Comparison of ENCODE assay signal across 13 cellular contexts in genomic region chr19:12749938-12750521, GRCh38. TPM values are rescaled to one million over a fixed set of nuclear protein-coding genes. Genes with fewer than 3 reads are reported as not detected.
DNase-seq lines count a peak whose midpoint lies in the region; ATAC-seq and TF ChIP-seq lines count a peak whose summit lies in the region.
"Had no signal": no experiment of that assay in that cellular context is flagged by ENCODE, and none has a peak within 500 bp of the region (broad histone marks: within the 10 kb centered on the region; RNA-seq: fewer than 3 reads in every experiment).

No MANE protein-coding gene starts in this region.

- H3K4me1 ChIP-seq in suprapubic skin (peaks cover 20% of the 10 kb centered on the region), endodermal cell (ENCODE audit: control insufficient read depth, insufficient read depth, low read length) (no peaks in the 10 kb centered on the region)

- ATAC-seq in activated CD8-positive, alpha-beta T cell treated with anti-CD3 and anti-CD28 coated beads, Interleukin-2, amount 10 ng/mL, durations not matched to agents 7 days and 5 days = peak; percentile 25
- ATAC-seq in activated CD8-positive, alpha-beta T cell treated with anti-CD3 and anti-CD28 coated beads for 36 hours = no peak

- no peak overlapping the region for H3K4me3 ChIP-seq in fibroblast of mammary gland (ENCODE audit: control insufficient read depth, low read depth, low read length)
- peak overlapping the region; percentile 28 for H3K4me3 ChIP-seq in suprapubic skin
- H3K4me3 ChIP-seq in endodermal cell (ENCODE audit: low read length) = no peak overlapping the region
- H3K4me3 ChIP-seq in coronary artery = no peak overlapping the region
- H3K4me3 ChIP-seq: dorsolateral prefrontal cortex, upper lobe of left lung had no signal

- no peak for TF ChIP-seq CTCF in activated CD8-positive, alpha-beta T cell treated with anti-CD3 and anti-CD28 coated beads for 36 hours (IDR thresholded peaks at IDR 0.05)
- TF ChIP-seq CTCF in RWPE1 (conservative IDR thresholded peaks at IDR 0.05; ENCODE audit: low read depth) = no peak
- no peak for TF ChIP-seq CTCF in fibroblast of mammary gland (conservative IDR thresholded peaks at IDR 0.05; ENCODE audit: control insufficient read depth, insufficient read depth, low read depth, low read length)
- TF ChIP-seq CTCF in suprapubic skin (IDR thresholded peaks at IDR 0.05) = no peak
- no peak for TF ChIP-seq CTCF in endodermal cell (conservative IDR thresholded peaks at IDR 0.05)
- no peak for TF ChIP-seq CTCF in coronary artery (IDR thresholded peaks at IDR 0.05)

- no peak overlapping the region for H3K4me3 Mint-ChIP-seq in activated CD8-positive, alpha-beta T cell treated with anti-CD3 and anti-CD28 coated beads, Interleukin-2, amount 10 ng/mL, durations not matched to agents 7 days and 5 days
- no peak overlapping the region for H3K4me3 Mint-ChIP-seq in activated CD8-positive, alpha-beta T cell treated with anti-CD3 and anti-CD28 coated beads for 36 hours
- H3K4me3 Mint-ChIP-seq in endodermal cell = no peak overlapping the region
- H3K4me3 Mint-ChIP-seq: CD4-positive, CD25-positive, alpha-beta regulatory T cell had no signal

- H3K9me3 ChIP-seq in suprapubic skin = no peaks in the 10 kb centered on the region
- peaks cover 16% of the 10 kb centered on the region for H3K9me3 ChIP-seq in endodermal cell (ENCODE audit: control insufficient read depth, low read length)

- CTCF ChIA-PET in activated CD8-positive, alpha-beta T cell treated with anti-CD3 and anti-CD28 coated beads, Interleukin-2, amount 10 ng/mL, durations not matched to agents 7 days and 5 days (lab: Charles Lee) = no interaction called here
- CTCF ChIA-PET in activated CD8-positive, alpha-beta T cell treated with anti-CD3 and anti-CD28 coated beads for 36 hours (lab: Charles Lee) = interaction anchor here (0.7 to 1.7 kb wide), 5 partner anchors 10 to 98 kb away, joined by 3 to 6 read pairs (median 5); no protein-coding TSS in a partner anchor
- CTCF ChIA-PET in RWPE1 (lab: Yijun Ruan, JAX) = interaction anchor here (1.1 to 1.3 kb wide), 2 partner anchors 11 to 98 kb away, joined by 4 to 10 read pairs; no protein-coding TSS in a partner anchor

- no peaks in the 10 kb centered on the region for H3K4me1 Mint-ChIP-seq in activated CD8-positive, alpha-beta T cell treated with anti-CD3 and anti-CD28 coated beads, Interleukin-2, amount 10 ng/mL, durations not matched to agents 7 days and 5 days (ENCODE audit: low read depth)
- H3K4me1 Mint-ChIP-seq in activated CD8-positive, alpha-beta T cell treated with anti-CD3 and anti-CD28 coated beads for 36 hours (ENCODE audit: low read depth) = no peaks in the 10 kb centered on the region
- H3K4me1 Mint-ChIP-seq in endodermal cell = peaks cover 7% of the 10 kb centered on the region

- H3K27me3 ChIP-seq in suprapubic skin (peaks cover 8% of the 10 kb centered on the region), endodermal cell (ENCODE audit: control insufficient read depth, insufficient read depth, low read length, poor library complexity, severe bottlenecking) (peaks cover 43% of the 10 kb centered on the region)
- H3K27me3 ChIP-seq: upper lobe of left lung had no signal

- peaks cover 34% of the 10 kb centered on the region for H3K36me3 ChIP-seq in suprapubic skin
- H3K36me3 ChIP-seq in endodermal cell (ENCODE audit: control insufficient read depth, insufficient read depth, low read length) = peaks cover 32% of the 10 kb centered on the region

- no peak for TF ChIP-seq EP300 in suprapubic skin (IDR thresholded peaks at IDR 0.05)

- intact Hi-C loops in activated CD8-positive, alpha-beta T cell treated with anti-CD3 and anti-CD28 coated beads for 36 hours (cut with micrococcal nuclease) = no loop called here
- intact Hi-C loops in cardiac septum (cut with DNase I) = no loop called here

- POLR2A ChIA-PET in activated CD8-positive, alpha-beta T cell treated with anti-CD3 and anti-CD28 coated beads, Interleukin-2, amount 10 ng/mL, durations not matched to agents 7 days and 5 days (lab: Charles Lee) = interaction anchor here (0.7 kb wide), 1 partner anchor 11 kb away, joined by 4 read pairs; no protein-coding TSS in a partner anchor
- POLR2A ChIA-PET in activated CD8-positive, alpha-beta T cell treated with anti-CD3 and anti-CD28 coated beads for 36 hours (lab: Charles Lee) = interaction anchor here (0.8 to 1.3 kb wide), 3 partner anchors 12 to 33 kb away, joined by 3 to 5 read pairs (median 4); partner anchors contain the start of gene GET3
- POLR2A ChIA-PET in RWPE1 (lab: Yijun Ruan, JAX; ENCODE audit: low non-redundant PET) = no interaction called here

- no peak overlapping the region for H3K9ac ChIP-seq in endodermal cell (ENCODE audit: extremely low read depth, low read length, poor library complexity, severe bottlenecking)

- no peak for DNase-seq in activated CD8-positive, alpha-beta T cell treated with anti-CD3 and anti-CD28 coated beads, Interleukin-2, amount 10 ng/mL, durations not matched to agents 7 days and 5 days
- no peak for DNase-seq in activated CD8-positive, alpha-beta T cell treated with anti-CD3 and anti-CD28 coated beads for 36 hours
- DNase-seq in RWPE1 (ENCODE audit: low spot score) (no peak), fibroblast of mammary gland (ENCODE audit: low read depth) (peak; percentile 30), suprapubic skin (ENCODE audit: low spot score in 2 of 2) (no peak), endodermal cell (no peak), cardiac septum (ENCODE audit: low spot score) (no peak), coronary artery (ENCODE audit: low spot score) (no peak)
- DNase-seq: CD4-positive, CD25-positive, alpha-beta regulatory T cell; dorsolateral prefrontal cortex had no signal

- H3K27me3 Mint-ChIP-seq in activated CD8-positive, alpha-beta T cell treated with anti-CD3 and anti-CD28 coated beads, Interleukin-2, amount 10 ng/mL, durations not matched to agents 7 days and 5 days (ENCODE audit: low read depth) = peaks cover 12% of the 10 kb centered on the region
- H3K27me3 Mint-ChIP-seq in activated CD8-positive, alpha-beta T cell treated with anti-CD3 and anti-CD28 coated beads for 36 hours = peaks cover 24% of the 10 kb centered on the region
- H3K27me3 Mint-ChIP-seq in endodermal cell (ENCODE audit: insufficient read depth) = peaks cover 52% of the 10 kb centered on the region

- H3K36me3 Mint-ChIP-seq in activated CD8-positive, alpha-beta T cell treated with anti-CD3 and anti-CD28 coated beads, Interleukin-2, amount 10 ng/mL, durations not matched to agents 7 days and 5 days (ENCODE audit: low read depth) = peaks cover 30% of the 10 kb centered on the region
- peaks cover 26% of the 10 kb centered on the region for H3K36me3 Mint-ChIP-seq in activated CD8-positive, alpha-beta T cell treated with anti-CD3 and anti-CD28 coated beads for 36 hours (ENCODE audit: low read depth)
- H3K36me3 Mint-ChIP-seq in endodermal cell (ENCODE audit: low read depth) = peaks cover 34% of the 10 kb centered on the region

- no peak for TF ChIP-seq POLR2A in suprapubic skin (IDR thresholded peaks at IDR 0.05)

- H3K27ac ChIP-seq in RWPE1 (peak overlapping the region; percentile 85), suprapubic skin (peak overlapping the region; percentile 85), endodermal cell (ENCODE audit: low read depth, low read length) (no peak overlapping the region), coronary artery (no peak overlapping the region)
- H3K27ac ChIP-seq: dorsolateral prefrontal cortex, upper lobe of left lung had no signal

- 20% methylated on average over 18 of the region's 24 CpGs for WGBS in suprapubic skin
- WGBS in endodermal cell (ENCODE audit: insufficient coverage in 1 of 2, insufficient read length in 1 of 2), 2 experiments = 62 to 78% methylated on average over 7 to 24 of the region's 24 CpGs

- peaks cover 7% of the 10 kb centered on the region for H3K9me3 Mint-ChIP-seq in activated CD8-positive, alpha-beta T cell treated with anti-CD3 and anti-CD28 coated beads, Interleukin-2, amount 10 ng/mL, durations not matched to agents 7 days and 5 days (ENCODE audit: insufficient read depth)
- peaks cover 8% of the 10 kb centered on the region for H3K9me3 Mint-ChIP-seq in activated CD8-positive, alpha-beta T cell treated with anti-CD3 and anti-CD28 coated beads for 36 hours
- H3K9me3 Mint-ChIP-seq in endodermal cell = peaks cover 15% of the 10 kb centered on the region

- H3K27ac Mint-ChIP-seq in activated CD8-positive, alpha-beta T cell treated with anti-CD3 and anti-CD28 coated beads, Interleukin-2, amount 10 ng/mL, durations not matched to agents 7 days and 5 days = no peak overlapping the region
- no peak overlapping the region for H3K27ac Mint-ChIP-seq in activated CD8-positive, alpha-beta T cell treated with anti-CD3 and anti-CD28 coated beads for 36 hours
- no peak overlapping the region for H3K27ac Mint-ChIP-seq in endodermal cell
- H3K27ac Mint-ChIP-seq: activated T-helper 2 cell treated with anti-CD3 and anti-CD28 coated beads, Interferon-gamma antibody, Interleukin-2, Interleukin-4, amounts not matched to agents 10 μg/mL and 5 μg/mL and 100 μg/mL, durations not matched to agents 14 hours and 24 hours and 36 hours had no signal

RNA-seq across cellular contexts. Expression of gene BEST2, which starts 1.6 kb away (rescaled TPM):
- total RNA-seq in activated CD8-positive, alpha-beta T cell treated with anti-CD3 and anti-CD28 coated beads, Interleukin-2, amount 10 ng/mL, durations not matched to agents 7 days and 5 days = not detected
- total RNA-seq in activated CD8-positive, alpha-beta T cell treated with anti-CD3 and anti-CD28 coated beads for 36 hours = not detected
- total RNA-seq in suprapubic skin (10 to 100 TPM; 18.2 to 62.0 (median 46.8) TPM), endodermal cell (1 to 10 TPM in 1 of 2 donors, under 1 TPM in 1; 0.95 to 1.2 TPM), cardiac septum (not detected)
- 0.36 TPM for polyA plus RNA-seq in endodermal cell (2013, experiment 1 of 2)
- 0.33 TPM for polyA plus RNA-seq in endodermal cell (2013, experiment 2 of 2)
- total RNA-seq: activated T-helper 2 cell treated with anti-CD3 and anti-CD28 coated beads, Interferon-gamma antibody, Interleukin-2, Interleukin-4, amounts not matched to agents 10 μg/mL and 5 μg/mL and 100 μg/mL, durations not matched to agents 14 hours and 24 hours and 36 hours; CD4-positive, CD25-positive, alpha-beta regulatory T cell; omental fat pad had no signal
- polyA plus RNA-seq: CD4-positive, CD25-positive, alpha-beta regulatory T cell had no signal

RNA-seq across cellular contexts. Expression of gene GET3, which starts 12.7 kb away (rescaled TPM):
- 10 to 100 TPM; 66.8 to 71.5 TPM for total RNA-seq in activated CD8-positive, alpha-beta T cell treated with anti-CD3 and anti-CD28 coated beads, Interleukin-2, amount 10 ng/mL, durations not matched to agents 7 days and 5 days
- total RNA-seq in activated CD8-positive, alpha-beta T cell treated with anti-CD3 and anti-CD28 coated beads for 36 hours = 10 to 100 TPM; 50.7 to 52.2 TPM
- 10 to 100 TPM; 26.2 to 63.6 (median 56.9) TPM for total RNA-seq in suprapubic skin
- total RNA-seq in endodermal cell = 100 to 1,000 TPM in 1 of 2 donors, 10 to 100 TPM in 1; 97.8 to 102 TPM
- 74.9 TPM for polyA plus RNA-seq in endodermal cell (2013, experiment 1 of 2)
- 77.4 TPM for polyA plus RNA-seq in endodermal cell (2013, experiment 2 of 2)
- 58.4 TPM for total RNA-seq in cardiac septum

RNA-seq across cellular contexts. Expression of gene TRIR, which starts 15.5 kb away (rescaled TPM):
- total RNA-seq in activated CD8-positive, alpha-beta T cell treated with anti-CD3 and anti-CD28 coated beads, Interleukin-2, amount 10 ng/mL, durations not matched to agents 7 days and 5 days = 100 to 1,000 TPM; 206 to 228 TPM
- total RNA-seq in activated CD8-positive, alpha-beta T cell treated with anti-CD3 and anti-CD28 coated beads for 36 hours = 100 to 1,000 TPM; 154 to 169 TPM
- 100 to 1,000 TPM; 164 to 228 (median 210) TPM for total RNA-seq in suprapubic skin
- 100 to 1,000 TPM; 103 to 125 TPM for total RNA-seq in endodermal cell
- polyA plus RNA-seq in endodermal cell (2013, experiment 1 of 2) = 154 TPM
- 154 TPM for polyA plus RNA-seq in endodermal cell (2013, experiment 2 of 2)
- total RNA-seq in cardiac septum = 111 TPM

RNA-seq across cellular contexts. Expression of gene HOOK2, which starts 25.3 kb away (rescaled TPM):
- total RNA-seq in activated CD8-positive, alpha-beta T cell treated with anti-CD3 and anti-CD28 coated beads, Interleukin-2, amount 10 ng/mL, durations not matched to agents 7 days and 5 days = 10 to 100 TPM; 14.4 to 16.9 TPM
- total RNA-seq in activated CD8-positive, alpha-beta T cell treated with anti-CD3 and anti-CD28 coated beads for 36 hours = 10 to 100 TPM; 17.3 to 18.4 TPM
- total RNA-seq in suprapubic skin = 100 to 1,000 TPM in 2 of 4 donors, 10 to 100 TPM in 2; 55.1 to 227 (median 83.6) TPM
- 100 to 1,000 TPM in 1 of 2 donors, 10 to 100 TPM in 1; 82.1 to 103 TPM for total RNA-seq in endodermal cell
- polyA plus RNA-seq in endodermal cell (2013, experiment 1 of 2) = 28.9 TPM
- polyA plus RNA-seq in endodermal cell (2013, experiment 2 of 2) = 23.8 TPM
- total RNA-seq in cardiac septum = 101 TPM

RNA-seq across cellular contexts. Expression of gene TNPO2, which starts 26.3 kb away (rescaled TPM):
- 10 to 100 TPM; 84.3 to 93.1 TPM for total RNA-seq in activated CD8-positive, alpha-beta T cell treated with anti-CD3 and anti-CD28 coated beads, Interleukin-2, amount 10 ng/mL, durations not matched to agents 7 days and 5 days
- 10 to 100 TPM; 90.7 to 94.5 TPM for total RNA-seq in activated CD8-positive, alpha-beta T cell treated with anti-CD3 and anti-CD28 coated beads for 36 hours
- total RNA-seq in suprapubic skin = 100 to 1,000 TPM in 2 of 4 donors, 10 to 100 TPM in 2; 94.6 to 206 (median 110) TPM
- total RNA-seq in endodermal cell = 100 to 1,000 TPM; 106 to 113 TPM
- polyA plus RNA-seq in endodermal cell (2013, experiment 1 of 2) = 88.1 TPM
- polyA plus RNA-seq in endodermal cell (2013, experiment 2 of 2) = 76.2 TPM
- total RNA-seq in cardiac septum = 50.4 TPM

Comparison
In these comparisons a context has a peak if more than half of its experiments do, and no peak if none do; other contexts are left out.
1. H3K27ac ChIP-seq: peak in RWPE1 (single experiment) and suprapubic skin (single experiment); none in endodermal cell (single experiment) and coronary artery (0 of 2).
2. RNA of gene BEST2, which starts 1.6 kb away (total RNA-seq): 18.2 to 62.0 TPM in suprapubic skin; 0.95 to 1.2 TPM in endodermal cell, not detected in activated CD8-positive, alpha-beta T cell treated with anti-CD3 and anti-CD28 coated beads, Interleukin-2, amount 10 ng/mL, durations not matched to agents 7 days and 5 days, not detected in activated CD8-positive, alpha-beta T cell treated with anti-CD3 and anti-CD28 coated beads for 36 hours and not detected in cardiac septum (single experiment); every median in the first group is over 4 times any median in the second.